ENCODE assay signal across 1 cellular context in the genomic region with DNA sequence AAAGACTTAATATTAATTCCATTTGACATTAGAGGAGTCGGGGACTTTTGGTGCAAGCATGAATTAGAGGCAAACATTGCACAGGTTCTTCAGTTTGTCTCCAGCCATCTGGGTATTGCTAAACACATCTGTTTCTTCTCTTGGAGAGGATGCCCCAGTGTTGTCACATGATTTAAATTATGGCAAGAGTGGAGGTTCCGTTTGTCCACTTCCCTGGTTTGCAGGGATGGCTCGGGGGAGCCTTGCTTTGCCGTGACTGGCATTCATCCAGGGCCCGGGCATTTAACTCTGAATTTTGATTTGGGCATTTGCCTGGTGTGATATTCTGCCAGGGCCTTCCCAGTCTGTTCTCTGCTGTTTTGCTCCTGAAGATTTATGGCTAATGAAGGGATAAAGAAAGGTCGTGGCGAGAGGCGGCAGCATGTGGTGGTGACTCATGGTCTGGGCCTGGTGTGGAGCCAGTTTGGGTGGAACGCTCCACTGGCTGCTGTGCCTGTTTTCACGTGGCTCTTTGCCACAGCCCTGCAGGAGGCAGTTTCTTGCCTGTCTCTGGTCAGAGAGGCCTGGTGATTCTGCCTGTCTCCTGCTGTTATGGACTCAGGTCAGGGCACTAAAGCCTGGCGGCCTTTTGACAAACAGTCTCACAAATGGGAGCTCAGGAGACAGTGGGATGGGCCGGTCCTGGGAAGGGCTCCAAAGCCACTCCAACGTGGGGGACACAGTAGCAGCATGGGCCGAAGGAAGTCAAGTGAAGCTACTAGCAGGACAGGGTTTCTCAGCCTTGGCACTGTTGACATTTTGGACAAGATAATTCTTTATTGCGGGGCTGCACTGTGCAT.
TF ChIP-seq lines count a peak whose summit lies in the region.

No MANE protein-coding gene starts in this region.

TF ChIP-seq in HEK293, 187 proteins besides CTCF, POLR2A, EP300 and RAD21 (continued from another document and continues in another):
- TF ChIP-seq, protein P1, sequence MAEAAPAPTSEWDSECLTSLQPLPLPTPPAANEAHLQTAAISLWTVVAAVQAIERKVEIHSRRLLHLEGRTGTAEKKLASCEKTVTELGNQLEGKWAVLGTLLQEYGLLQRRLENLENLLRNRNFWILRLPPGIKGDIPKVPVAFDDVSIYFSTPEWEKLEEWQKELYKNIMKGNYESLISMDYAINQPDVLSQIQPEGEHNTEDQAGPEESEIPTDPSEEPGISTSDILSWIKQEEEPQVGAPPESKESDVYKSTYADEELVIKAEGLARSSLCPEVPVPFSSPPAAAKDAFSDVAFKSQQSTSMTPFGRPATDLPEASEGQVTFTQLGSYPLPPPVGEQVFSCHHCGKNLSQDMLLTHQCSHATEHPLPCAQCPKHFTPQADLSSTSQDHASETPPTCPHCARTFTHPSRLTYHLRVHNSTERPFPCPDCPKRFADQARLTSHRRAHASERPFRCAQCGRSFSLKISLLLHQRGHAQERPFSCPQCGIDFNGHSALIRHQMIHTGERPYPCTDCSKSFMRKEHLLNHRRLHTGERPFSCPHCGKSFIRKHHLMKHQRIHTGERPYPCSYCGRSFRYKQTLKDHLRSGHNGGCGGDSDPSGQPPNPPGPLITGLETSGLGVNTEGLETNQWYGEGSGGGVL (tag by site-specific recombination; IDR thresholded peaks at IDR 0.05): peak; percentile 46
- TF ChIP-seq ZNF624 (tag by site-specific recombination; IDR thresholded peaks at IDR 0.05): no peak
- peak; percentile 56; the same call in 1 of the 2 replicates for TF ChIP-seq ZBTB8A (tag by site-specific recombination; IDR thresholded peaks at IDR 0.05)
- TF ChIP-seq, protein P2, sequence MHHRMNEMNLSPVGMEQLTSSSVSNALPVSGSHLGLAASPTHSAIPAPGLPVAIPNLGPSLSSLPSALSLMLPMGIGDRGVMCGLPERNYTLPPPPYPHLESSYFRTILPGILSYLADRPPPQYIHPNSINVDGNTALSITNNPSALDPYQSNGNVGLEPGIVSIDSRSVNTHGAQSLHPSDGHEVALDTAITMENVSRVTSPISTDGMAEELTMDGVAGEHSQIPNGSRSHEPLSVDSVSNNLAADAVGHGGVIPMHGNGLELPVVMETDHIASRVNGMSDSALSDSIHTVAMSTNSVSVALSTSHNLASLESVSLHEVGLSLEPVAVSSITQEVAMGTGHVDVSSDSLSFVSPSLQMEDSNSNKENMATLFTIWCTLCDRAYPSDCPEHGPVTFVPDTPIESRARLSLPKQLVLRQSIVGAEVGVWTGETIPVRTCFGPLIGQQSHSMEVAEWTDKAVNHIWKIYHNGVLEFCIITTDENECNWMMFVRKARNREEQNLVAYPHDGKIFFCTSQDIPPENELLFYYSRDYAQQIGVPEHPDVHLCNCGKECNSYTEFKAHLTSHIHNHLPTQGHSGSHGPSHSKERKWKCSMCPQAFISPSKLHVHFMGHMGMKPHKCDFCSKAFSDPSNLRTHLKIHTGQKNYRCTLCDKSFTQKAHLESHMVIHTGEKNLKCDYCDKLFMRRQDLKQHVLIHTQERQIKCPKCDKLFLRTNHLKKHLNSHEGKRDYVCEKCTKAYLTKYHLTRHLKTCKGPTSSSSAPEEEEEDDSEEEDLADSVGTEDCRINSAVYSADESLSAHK (tag by site-specific recombination; IDR thresholded peaks at IDR 0.05): peak; percentile 76
- no peak for TF ChIP-seq SALL2 (tag by site-specific recombination; IDR thresholded peaks at IDR 0.05; ENCODE audit: borderline replicate concordance)
- TF ChIP-seq MZF1 (tag by site-specific recombination; IDR thresholded peaks at IDR 0.05; ENCODE audit: borderline replicate concordance): no peak
- TF ChIP-seq ZNF629 (tag by site-specific recombination; IDR thresholded peaks at IDR 0.05): peak; percentile 81
- TF ChIP-seq ZNF10 (tag by site-specific recombination; IDR thresholded peaks at IDR 0.05): peak; percentile 61; the same call in 1 of the 2 replicates
- TF ChIP-seq, protein P3, sequence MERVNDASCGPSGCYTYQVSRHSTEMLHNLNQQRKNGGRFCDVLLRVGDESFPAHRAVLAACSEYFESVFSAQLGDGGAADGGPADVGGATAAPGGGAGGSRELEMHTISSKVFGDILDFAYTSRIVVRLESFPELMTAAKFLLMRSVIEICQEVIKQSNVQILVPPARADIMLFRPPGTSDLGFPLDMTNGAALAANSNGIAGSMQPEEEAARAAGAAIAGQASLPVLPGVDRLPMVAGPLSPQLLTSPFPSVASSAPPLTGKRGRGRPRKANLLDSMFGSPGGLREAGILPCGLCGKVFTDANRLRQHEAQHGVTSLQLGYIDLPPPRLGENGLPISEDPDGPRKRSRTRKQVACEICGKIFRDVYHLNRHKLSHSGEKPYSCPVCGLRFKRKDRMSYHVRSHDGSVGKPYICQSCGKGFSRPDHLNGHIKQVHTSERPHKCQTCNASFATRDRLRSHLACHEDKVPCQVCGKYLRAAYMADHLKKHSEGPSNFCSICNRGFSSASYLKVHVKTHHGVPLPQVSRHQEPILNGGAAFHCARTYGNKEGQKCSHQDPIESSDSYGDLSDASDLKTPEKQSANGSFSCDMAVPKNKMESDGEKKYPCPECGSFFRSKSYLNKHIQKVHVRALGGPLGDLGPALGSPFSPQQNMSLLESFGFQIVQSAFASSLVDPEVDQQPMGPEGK (tag by site-specific recombination; IDR thresholded peaks at IDR 0.05): peak; percentile 41; the same call in 1 of the 2 replicates
- peak; percentile 61 for TF ChIP-seq GLIS2 (tag by site-specific recombination; IDR thresholded peaks at IDR 0.05)
- no peak for TF ChIP-seq ZNF169 (tag by site-specific recombination; IDR thresholded peaks at IDR 0.05)
- no peak for TF ChIP-seq EGR2 (tag by site-specific recombination; IDR thresholded peaks at IDR 0.05; ENCODE audit: low read depth)
- peak; percentile 88 for TF ChIP-seq ZNF366 (tag by site-specific recombination; conservative IDR thresholded peaks at IDR 0.05)
- no peak for TF ChIP-seq ZNF707 (tag by site-specific recombination; IDR thresholded peaks at IDR 0.05)
- TF ChIP-seq ZNF416 (tag by site-specific recombination; IDR thresholded peaks at IDR 0.05): no peak
- TF ChIP-seq, protein P4, sequence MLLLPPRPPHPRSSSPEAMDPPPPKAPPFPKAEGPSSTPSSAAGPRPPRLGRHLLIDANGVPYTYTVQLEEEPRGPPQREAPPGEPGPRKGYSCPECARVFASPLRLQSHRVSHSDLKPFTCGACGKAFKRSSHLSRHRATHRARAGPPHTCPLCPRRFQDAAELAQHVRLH (tag by site-specific recombination; IDR thresholded peaks at IDR 0.05): no peak
- TF ChIP-seq MYNN (tag by site-specific recombination; IDR thresholded peaks at IDR 0.05; ENCODE audit: borderline replicate concordance): no peak
- TF ChIP-seq ZNF24 (tag by site-specific recombination; IDR thresholded peaks at IDR 0.05): peak; percentile 92
- TF ChIP-seq, protein P5, sequence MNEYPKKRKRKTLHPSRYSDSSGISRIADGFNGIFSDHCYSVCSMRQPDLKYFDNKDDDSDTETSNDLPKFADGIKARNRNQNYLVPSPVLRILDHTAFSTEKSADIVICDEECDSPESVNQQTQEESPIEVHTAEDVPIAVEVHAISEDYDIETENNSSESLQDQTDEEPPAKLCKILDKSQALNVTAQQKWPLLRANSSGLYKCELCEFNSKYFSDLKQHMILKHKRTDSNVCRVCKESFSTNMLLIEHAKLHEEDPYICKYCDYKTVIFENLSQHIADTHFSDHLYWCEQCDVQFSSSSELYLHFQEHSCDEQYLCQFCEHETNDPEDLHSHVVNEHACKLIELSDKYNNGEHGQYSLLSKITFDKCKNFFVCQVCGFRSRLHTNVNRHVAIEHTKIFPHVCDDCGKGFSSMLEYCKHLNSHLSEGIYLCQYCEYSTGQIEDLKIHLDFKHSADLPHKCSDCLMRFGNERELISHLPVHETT (tag by site-specific recombination; IDR thresholded peaks at IDR 0.05): no peak
- TF ChIP-seq ZNF830 (tag by site-specific recombination; IDR thresholded peaks at IDR 0.05; ENCODE audit: low read depth): no peak
- TF ChIP-seq, protein P6, sequence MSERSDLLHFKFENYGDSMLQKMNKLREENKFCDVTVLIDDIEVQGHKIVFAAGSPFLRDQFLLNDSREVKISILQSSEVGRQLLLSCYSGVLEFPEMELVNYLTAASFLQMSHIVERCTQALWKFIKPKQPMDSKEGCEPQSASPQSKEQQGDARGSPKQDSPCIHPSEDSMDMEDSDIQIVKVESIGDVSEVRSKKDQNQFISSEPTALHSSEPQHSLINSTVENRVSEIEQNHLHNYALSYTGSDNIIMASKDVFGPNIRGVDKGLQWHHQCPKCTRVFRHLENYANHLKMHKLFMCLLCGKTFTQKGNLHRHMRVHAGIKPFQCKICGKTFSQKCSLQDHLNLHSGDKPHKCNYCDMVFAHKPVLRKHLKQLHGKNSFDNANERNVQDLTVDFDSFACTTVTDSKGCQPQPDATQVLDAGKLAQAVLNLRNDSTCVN (tag by site-specific recombination; optimal IDR thresholded peaks at IDR 0.05): no peak
- no peak for TF ChIP-seq ZNF433 (tag by site-specific recombination; IDR thresholded peaks at IDR 0.05; ENCODE audit: low read depth)
- TF ChIP-seq ZNF202 (tag by site-specific recombination; IDR thresholded peaks at IDR 0.05; ENCODE audit: borderline replicate concordance): no peak
- peak; percentile 41; the same call in 1 of the 2 replicates for TF ChIP-seq WT1 (tag by site-specific recombination; IDR thresholded peaks at IDR 0.05)
- TF ChIP-seq, protein P7, sequence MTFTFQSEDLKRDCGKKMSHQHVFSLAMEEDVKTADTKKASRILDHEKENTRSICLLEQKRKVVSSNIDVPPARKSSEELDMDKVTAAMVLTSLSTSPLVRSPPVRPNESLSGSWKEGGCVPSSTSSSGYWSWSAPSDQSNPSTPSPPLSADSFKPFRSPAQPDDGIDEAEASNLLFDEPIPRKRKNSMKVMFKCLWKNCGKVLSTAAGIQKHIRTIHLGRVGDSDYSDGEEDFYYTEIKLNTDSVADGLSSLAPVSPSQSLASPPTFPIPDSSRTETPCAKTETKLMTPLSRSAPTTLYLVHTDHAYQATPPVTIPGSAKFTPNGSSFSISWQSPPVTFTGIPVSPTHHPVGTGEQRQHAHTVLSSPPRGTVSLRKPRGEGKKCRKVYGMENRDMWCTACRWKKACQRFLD (tag by site-specific recombination; IDR thresholded peaks at IDR 0.05): no peak
- TF ChIP-seq, protein P8, sequence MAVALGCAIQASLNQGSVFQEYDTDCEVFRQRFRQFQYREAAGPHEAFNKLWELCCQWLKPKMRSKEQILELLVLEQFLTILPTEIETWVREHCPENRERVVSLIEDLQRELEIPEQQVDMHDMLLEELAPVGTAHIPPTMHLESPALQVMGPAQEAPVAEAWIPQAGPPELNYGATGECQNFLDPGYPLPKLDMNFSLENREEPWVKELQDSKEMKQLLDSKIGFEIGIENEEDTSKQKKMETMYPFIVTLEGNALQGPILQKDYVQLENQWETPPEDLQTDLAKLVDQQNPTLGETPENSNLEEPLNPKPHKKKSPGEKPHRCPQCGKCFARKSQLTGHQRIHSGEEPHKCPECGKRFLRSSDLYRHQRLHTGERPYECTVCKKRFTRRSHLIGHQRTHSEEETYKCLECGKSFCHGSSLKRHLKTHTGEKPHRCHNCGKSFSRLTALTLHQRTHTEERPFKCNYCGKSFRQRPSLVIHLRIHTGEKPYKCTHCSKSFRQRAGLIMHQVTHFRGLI (tag by site-specific recombination; IDR thresholded peaks at IDR 0.05): no peak; the same call in 1 of the 2 replicates
- TF ChIP-seq ZEB2 (tag by site-specific recombination; IDR thresholded peaks at IDR 0.05): peak; percentile 94
- peak; percentile 93 for TF ChIP-seq FEZF1 (tag by site-specific recombination; IDR thresholded peaks at IDR 0.05)
- peak; percentile 85 for TF ChIP-seq TRIM28 (IDR thresholded peaks at IDR 0.05; ENCODE audit: borderline replicate concordance, low read length)
- TF ChIP-seq, protein P9, sequence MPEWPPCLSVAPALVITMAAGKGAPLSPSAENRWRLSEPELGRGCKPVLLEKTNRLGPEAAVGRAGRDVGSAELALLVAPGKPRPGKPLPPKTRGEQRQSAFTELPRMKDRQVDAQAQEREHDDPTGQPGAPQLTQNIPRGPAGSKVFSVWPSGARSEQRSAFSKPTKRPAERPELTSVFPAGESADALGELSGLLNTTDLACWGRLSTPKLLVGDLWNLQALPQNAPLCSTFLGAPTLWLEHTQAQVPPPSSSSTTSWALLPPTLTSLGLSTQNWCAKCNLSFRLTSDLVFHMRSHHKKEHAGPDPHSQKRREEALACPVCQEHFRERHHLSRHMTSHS (tag by site-specific recombination; IDR thresholded peaks at IDR 0.05): no peak
- TF ChIP-seq ZNF341 (tag by site-specific recombination; IDR thresholded peaks at IDR 0.05; ENCODE audit: low read depth): peak; percentile 29; the same call in 1 of the 2 replicates
- TF ChIP-seq, protein P10, sequence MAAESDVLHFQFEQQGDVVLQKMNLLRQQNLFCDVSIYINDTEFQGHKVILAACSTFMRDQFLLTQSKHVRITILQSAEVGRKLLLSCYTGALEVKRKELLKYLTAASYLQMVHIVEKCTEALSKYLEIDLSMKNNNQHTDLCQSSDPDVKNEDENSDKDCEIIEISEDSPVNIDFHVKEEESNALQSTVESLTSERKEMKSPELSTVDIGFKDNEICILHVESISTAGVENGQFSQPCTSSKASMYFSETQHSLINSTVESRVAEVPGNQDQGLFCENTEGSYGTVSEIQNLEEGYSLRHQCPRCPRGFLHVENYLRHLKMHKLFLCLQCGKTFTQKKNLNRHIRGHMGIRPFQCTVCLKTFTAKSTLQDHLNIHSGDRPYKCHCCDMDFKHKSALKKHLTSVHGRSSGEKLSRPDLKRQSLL (tag by site-specific recombination; IDR thresholded peaks at IDR 0.05): no peak
- TF ChIP-seq, protein P11, sequence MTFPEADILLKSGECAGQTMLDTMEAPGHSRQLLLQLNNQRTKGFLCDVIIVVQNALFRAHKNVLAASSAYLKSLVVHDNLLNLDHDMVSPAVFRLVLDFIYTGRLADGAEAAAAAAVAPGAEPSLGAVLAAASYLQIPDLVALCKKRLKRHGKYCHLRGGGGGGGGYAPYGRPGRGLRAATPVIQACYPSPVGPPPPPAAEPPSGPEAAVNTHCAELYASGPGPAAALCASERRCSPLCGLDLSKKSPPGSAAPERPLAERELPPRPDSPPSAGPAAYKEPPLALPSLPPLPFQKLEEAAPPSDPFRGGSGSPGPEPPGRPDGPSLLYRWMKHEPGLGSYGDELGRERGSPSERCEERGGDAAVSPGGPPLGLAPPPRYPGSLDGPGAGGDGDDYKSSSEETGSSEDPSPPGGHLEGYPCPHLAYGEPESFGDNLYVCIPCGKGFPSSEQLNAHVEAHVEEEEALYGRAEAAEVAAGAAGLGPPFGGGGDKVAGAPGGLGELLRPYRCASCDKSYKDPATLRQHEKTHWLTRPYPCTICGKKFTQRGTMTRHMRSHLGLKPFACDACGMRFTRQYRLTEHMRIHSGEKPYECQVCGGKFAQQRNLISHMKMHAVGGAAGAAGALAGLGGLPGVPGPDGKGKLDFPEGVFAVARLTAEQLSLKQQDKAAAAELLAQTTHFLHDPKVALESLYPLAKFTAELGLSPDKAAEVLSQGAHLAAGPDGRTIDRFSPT (tag by site-specific recombination; IDR thresholded peaks at IDR 0.05): peak; percentile 86
- 0 out of 2 replicates have a peak, but pooled peaks have one; percentile 38 for TF ChIP-seq BCL11A (tag by site-specific recombination; IDR thresholded peaks at IDR 0.05; ENCODE audit: low read depth)
- peak; percentile 88 for TF ChIP-seq GLIS1 (tag by site-specific recombination; IDR thresholded peaks at IDR 0.05)
- 0 out of 2 replicates have a peak, but pooled peaks have one; percentile 17 for TF ChIP-seq KLF1 (tag by site-specific recombination; IDR thresholded peaks at IDR 0.05)
